Comparison of ENCODE assay signal across 9 cellular contexts in the genomic region with DNA sequence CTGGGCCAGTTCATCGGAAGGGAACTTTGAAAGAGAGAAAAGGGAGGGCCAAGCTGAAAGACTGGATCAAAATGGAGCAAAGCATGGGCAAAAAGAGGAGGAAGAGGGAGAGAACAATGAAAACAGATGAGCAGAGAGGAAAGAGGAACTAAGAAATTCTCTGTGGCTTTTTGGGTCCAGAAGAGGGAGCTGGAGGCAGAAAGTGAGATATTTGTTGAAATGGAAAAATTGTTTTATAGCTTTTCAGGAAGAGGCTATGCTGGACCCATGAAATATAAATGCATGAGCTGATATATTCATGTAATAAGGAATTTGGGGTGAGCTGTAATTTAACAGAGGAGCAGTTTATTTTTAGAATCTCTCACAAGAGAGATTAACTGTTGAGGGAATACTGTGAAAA.
DNase-seq lines count a peak whose midpoint lies in the region; ATAC-seq and TF ChIP-seq lines count a peak whose summit lies in the region.
"Had no signal": no experiment of that assay in that cellular context is flagged by ENCODE, and none has a peak within 500 bp of the region (broad histone marks: within the 10 kb centered on the region; RNA-seq: fewer than 3 reads in every experiment).

No MANE protein-coding gene starts in this region.

- H3K4me3 Mint-ChIP-seq in endodermal cell: no peak overlapping the region

- ATAC-seq in GM21390 (IDR thresholded peaks at IDR 0.05; ENCODE audit: unreplicated experiment) (peak; percentile 80), HG03354 (IDR thresholded peaks at IDR 0.05; ENCODE audit: poor library complexity, severe bottlenecking, unreplicated experiment) (peak; percentile 86), HG02588 (IDR thresholded peaks at IDR 0.05; ENCODE audit: unreplicated experiment) (no peak), body of pancreas (no peak)

- H3K4me2 ChIP-seq in mesendoderm (ENCODE audit: low read length): no peak overlapping the region
- H3K4me2 ChIP-seq: KMS-11 had no signal

- no peaks in the 10 kb centered on the region for H3K9me3 Mint-ChIP-seq in endodermal cell

- TF ChIP-seq CTCF in GM10266 (IDR thresholded peaks at IDR 0.05; ENCODE audit: control insufficient read depth, insufficient read depth, low read depth, missing control alignments): no peak
- TF ChIP-seq CTCF in endodermal cell (conservative IDR thresholded peaks at IDR 0.05): peak; percentile 47
- peak in 1 of 7 experiments; percentile 4 for TF ChIP-seq CTCF in body of pancreas (IDR thresholded peaks at IDR 0.05)

- no peaks in the 10 kb centered on the region for H3K79me2 ChIP-seq in mesendoderm (ENCODE audit: control insufficient read depth, insufficient read depth, low read length)

- no peak overlapping the region for H3K56ac ChIP-seq in mesendoderm (ENCODE audit: low read length)

- H3K27ac Mint-ChIP-seq in endodermal cell: no peak overlapping the region

- H3K4me3 ChIP-seq in endodermal cell (ENCODE audit: low read length) (no peak overlapping the region), body of pancreas (no peak overlapping the region), mesendoderm (ENCODE audit: low read length) (no peak overlapping the region)

- no peaks in the 10 kb centered on the region for H3K9me3 ChIP-seq in endodermal cell (ENCODE audit: control insufficient read depth, low read length)
- no peaks in the 10 kb centered on the region for H3K9me3 ChIP-seq in body of pancreas

- intact Hi-C loops in body of pancreas (cut with DNase I): no loop called here

- H3K4me1 Mint-ChIP-seq in endodermal cell: peaks cover 13% of the 10 kb centered on the region

- no peak for TF ChIP-seq POLR2A in body of pancreas (IDR thresholded peaks at IDR 0.05)

- 87 to 93% methylated on average over 1 of the region's 1 CpG for WGBS in endodermal cell (ENCODE audit: insufficient coverage in 1 of 2, insufficient read length in 1 of 2), 2 experiments
- 88 to 93% methylated on average over 1 of the region's 1 CpG for WGBS in body of pancreas, 2 donors
- WGBS in mesendoderm (ENCODE audit: extremely low coverage, insufficient coverage, low lambda C conversion rate): no CpG with 5 or more reads among the region's 1 CpG

- H3K27ac ChIP-seq in endodermal cell (ENCODE audit: low read depth, low read length): no peak overlapping the region
- no peak overlapping the region for H3K27ac ChIP-seq in body of pancreas
- no peak overlapping the region for H3K27ac ChIP-seq in mesendoderm (ENCODE audit: low read depth, low read length)
- H3K27ac ChIP-seq: KMS-11 had no signal

- H3K36me3 Mint-ChIP-seq in endodermal cell (ENCODE audit: low read depth): no peaks in the 10 kb centered on the region

- no peak overlapping the region for H3K4ac ChIP-seq in mesendoderm (ENCODE audit: low read depth, low read length)

- no peak overlapping the region for H2AK5ac ChIP-seq in mesendoderm (ENCODE audit: low read length)

- DNase-seq in GM10266 (ENCODE audit: extremely low spot score): peak; percentile 8
- no peak for DNase-seq in endodermal cell
- DNase-seq in nucleus accumbens (lab: John Stamatoyannopoulos, UW): no peak
- DNase-seq in body of pancreas: no peak
- no peak for DNase-seq in mesendoderm

- H3K23ac ChIP-seq in mesendoderm (ENCODE audit: low read length): no peak overlapping the region

- H3K4me1 ChIP-seq in endodermal cell (ENCODE audit: control insufficient read depth, insufficient read depth, low read length) (no peaks in the 10 kb centered on the region), body of pancreas (no peaks in the 10 kb centered on the region), mesendoderm (ENCODE audit: control insufficient read depth, low read depth, low read length) (peaks cover 2% of the 10 kb centered on the region)

- no peak overlapping the region for H2BK15ac ChIP-seq in mesendoderm (replicated peaks; ENCODE audit: low read depth)

- peaks cover 2% of the 10 kb centered on the region for H3K27me3 Mint-ChIP-seq in endodermal cell (ENCODE audit: insufficient read depth)

- H2BK5ac ChIP-seq in mesendoderm (ENCODE audit: low read length): no peak overlapping the region

- no peak overlapping the region for H4K5ac ChIP-seq in mesendoderm (ENCODE audit: low read length)

- H3K9ac ChIP-seq in endodermal cell (ENCODE audit: extremely low read depth, low read length, poor library complexity, severe bottlenecking) (no peak overlapping the region), mesendoderm (ENCODE audit: low read length) (no peak overlapping the region)
- H3K9ac ChIP-seq: KMS-11 had no signal

- no peak overlapping the region for H4K8ac ChIP-seq in mesendoderm (ENCODE audit: low read depth, low read length)

- no peak overlapping the region for H2BK120ac ChIP-seq in mesendoderm (ENCODE audit: low read depth, low read length)

- H3K18ac ChIP-seq in mesendoderm (ENCODE audit: low read length): no peak overlapping the region

- no peaks in the 10 kb centered on the region for H3K27me3 ChIP-seq in endodermal cell (ENCODE audit: control insufficient read depth, insufficient read depth, low read length, poor library complexity, severe bottlenecking)
- H3K27me3 ChIP-seq in body of pancreas: no peaks in the 10 kb centered on the region
- H3K27me3 ChIP-seq in mesendoderm (ENCODE audit: insufficient read depth, low read length, poor library complexity): no peaks in the 10 kb centered on the region

- no peaks in the 10 kb centered on the region for H3K79me1 ChIP-seq in mesendoderm (ENCODE audit: low read length)

- H3K36me3 ChIP-seq in endodermal cell (ENCODE audit: control insufficient read depth, insufficient read depth, low read length) (no peaks in the 10 kb centered on the region), body of pancreas (replicated peaks in 1 of 2; ENCODE audit: insufficient read depth in 1 of 2, low read depth in 2 of 2) (no peaks in the 10 kb centered on the region), mesendoderm (ENCODE audit: control insufficient read depth, insufficient read depth, low read length) (no peaks in the 10 kb centered on the region)

Comparison
In these comparisons a context has a peak if more than half of its experiments do, and no peak if none do; other contexts are left out.
1. ATAC-seq: peak in GM21390 (single experiment) and HG03354 (single experiment); none in HG02588 (single experiment) and body of pancreas (single experiment).